In the genomic region with DNA sequence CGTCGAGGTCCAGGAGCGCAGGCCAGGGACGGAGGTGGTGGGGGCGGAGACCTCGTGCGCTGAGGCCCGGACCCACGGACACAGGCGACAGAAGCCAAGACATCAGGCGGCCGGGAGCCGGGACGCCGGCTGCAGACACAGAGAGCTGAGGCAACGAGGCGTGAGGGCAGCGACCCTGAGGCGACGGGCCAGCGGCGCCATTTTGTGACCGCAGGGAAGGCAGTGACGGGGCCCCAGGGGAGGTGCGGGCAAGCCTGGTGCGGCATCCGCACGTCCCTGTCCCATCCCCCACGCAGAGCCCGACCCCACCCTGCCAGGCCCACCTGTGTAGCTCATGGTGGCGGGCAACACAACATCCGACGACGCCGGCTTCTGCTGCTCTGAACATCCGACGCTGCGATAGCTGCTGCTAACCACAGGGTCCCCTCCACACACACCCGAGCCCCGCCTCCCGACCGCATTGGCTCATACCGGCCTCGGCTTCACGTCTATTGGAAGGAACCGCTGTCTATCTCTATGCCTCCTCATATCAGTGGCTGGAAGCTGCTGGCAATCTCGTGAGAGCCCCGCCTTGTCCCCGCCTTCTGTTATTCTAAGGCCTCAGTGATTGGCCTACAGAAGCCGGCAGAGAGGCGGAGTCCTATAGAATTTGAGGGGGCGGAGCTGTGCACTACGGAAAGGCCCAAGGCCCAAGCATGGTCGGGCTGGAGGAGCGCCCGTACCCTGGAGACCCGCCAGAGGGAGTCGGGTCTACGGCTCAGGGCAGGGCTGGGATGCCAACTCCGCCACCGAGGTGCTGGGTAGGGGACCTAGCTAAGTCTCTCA, we compare ENCODE assay signal across 8 cellular contexts.
DNase-seq lines count a peak whose midpoint lies in the region; ATAC-seq lines count a peak whose summit lies in the region.

A gene with protein sequence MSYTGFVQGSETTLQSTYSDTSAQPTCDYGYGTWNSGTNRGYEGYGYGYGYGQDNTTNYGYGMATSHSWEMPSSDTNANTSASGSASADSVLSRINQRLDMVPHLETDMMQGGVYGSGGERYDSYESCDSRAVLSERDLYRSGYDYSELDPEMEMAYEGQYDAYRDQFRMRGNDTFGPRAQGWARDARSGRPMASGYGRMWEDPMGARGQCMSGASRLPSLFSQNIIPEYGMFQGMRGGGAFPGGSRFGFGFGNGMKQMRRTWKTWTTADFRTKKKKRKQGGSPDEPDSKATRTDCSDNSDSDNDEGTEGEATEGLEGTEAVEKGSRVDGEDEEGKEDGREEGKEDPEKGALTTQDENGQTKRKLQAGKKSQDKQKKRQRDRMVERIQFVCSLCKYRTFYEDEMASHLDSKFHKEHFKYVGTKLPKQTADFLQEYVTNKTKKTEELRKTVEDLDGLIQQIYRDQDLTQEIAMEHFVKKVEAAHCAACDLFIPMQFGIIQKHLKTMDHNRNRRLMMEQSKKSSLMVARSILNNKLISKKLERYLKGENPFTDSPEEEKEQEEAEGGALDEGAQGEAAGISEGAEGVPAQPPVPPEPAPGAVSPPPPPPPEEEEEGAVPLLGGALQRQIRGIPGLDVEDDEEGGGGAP (minus strand): TSS at position 401 of the 825 bp plus-strand sequence. CDS start 65 bp downstream, at position 336.

- peak; percentile 95 for ATAC-seq in GM19035 (IDR thresholded peaks at IDR 0.05; ENCODE audit: unreplicated experiment)
- peak; percentile 92 for ATAC-seq in HG03354 (IDR thresholded peaks at IDR 0.05; ENCODE audit: poor library complexity, severe bottlenecking, unreplicated experiment)
- ATAC-seq in activated CD4-positive, CD25-positive, alpha-beta regulatory T cell treated with anti-CD3 and anti-CD28 coated beads, Interleukin-2, amount 50 U/mL, for 24 hours, result peak; percentile 96

- DNase-seq in AML-193 (lab: John Stamatoyannopoulos, UW) (peak; percentile 98 to 99), NCI-H446 treated with DMSO at 0.1 percent for 48 hours (lab: John Stamatoyannopoulos, UW) (peak; percentile 100), cerebellar cortex (ENCODE audit: low spot score) (peak; percentile 100), iris pigment epithelial cell (ENCODE audit: low read depth) (peak; percentile 100)
- DNase-seq in stimulated activated CD4-positive, alpha-beta T cell treated with anti-CD3 and anti-CD28 coated beads, Interleukin-12 subunit alpha, Interleukin-12 subunit beta, amount 100 ng/mL, for 24 hours (ENCODE audit: low read depth in 2 of 2), result peak; percentile 95 to 99

Comparison
In these comparisons a context has a peak if more than half of its experiments do, and no peak if none do; other contexts are left out.
1. Peak in every context shown above with its lines: DNase-seq and ATAC-seq.